In the genomic region with DNA sequence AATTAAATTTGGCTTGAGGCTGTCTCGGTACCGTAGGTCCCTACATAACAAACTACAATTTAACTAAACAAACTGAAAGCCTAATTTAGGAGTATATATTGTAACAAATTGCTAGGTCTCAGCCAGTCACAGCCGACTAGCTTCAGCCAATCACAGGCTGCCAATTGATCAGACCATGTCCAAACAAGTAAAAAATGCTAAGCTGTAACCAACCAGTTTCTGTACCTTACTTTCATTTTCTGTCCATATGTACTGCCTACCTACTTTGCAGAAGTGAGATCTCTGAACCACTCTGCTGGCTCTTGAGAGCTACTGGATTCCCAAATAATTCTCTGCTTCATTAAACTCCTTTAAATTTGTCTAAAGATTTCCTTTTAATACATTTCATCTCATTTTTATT, we compare ENCODE assay signal across 9 cellular contexts.
DNase-seq lines count a peak whose midpoint lies in the region; ATAC-seq, FAIRE-seq and TF ChIP-seq lines count a peak whose summit lies in the region.
"Had no signal": no experiment of that assay in that cellular context is flagged by ENCODE, and none has a peak within 500 bp of the region (broad histone marks: within the 10 kb centered on the region; RNA-seq: fewer than 3 reads in every experiment).

No MANE protein-coding gene starts in this region.

- H2BK15ac ChIP-seq in H1 (ENCODE audit: low read length) = no peak overlapping the region

- H4K5ac ChIP-seq in H1 (ENCODE audit: insufficient read length, low read depth, low read length) = no peak overlapping the region

- H3K9ac ChIP-seq in H1 (replicated peaks in 1 of 4; ENCODE audit: extremely low read depth in 1 of 4, low read depth in 3 of 4, low read length in 3 of 4) = no peak overlapping the region

- H3K18ac ChIP-seq in H1 (ENCODE audit: extremely low read depth, low read length) = no peak overlapping the region

- H2BK12ac ChIP-seq in H1 (ENCODE audit: low read depth, low read length) = no peak overlapping the region

- 93% methylated on average over 3 of the region's 3 CpGs; no CpG with 5 or more reads in 1 of the 2 experiments for WGBS in H1 (ENCODE audit: extremely low coverage in 1 of 2, insufficient coverage in 1 of 2, insufficient read length in 1 of 2, insufficient replicate concordance in 2 of 2, low coverage in 1 of 2, low lambda C conversion rate in 2 of 2, missing lambda C conversion rate in 1 of 2), 2 experiments
- 84 to 92% methylated on average over 3 of the region's 3 CpGs for WGBS in testis, 2 donors

- H3K27ac ChIP-seq in H1 (ENCODE audit: low read depth, low read length) (no peak overlapping the region), testis (no peak overlapping the region)
- H3K27ac ChIP-seq: pancreas had no signal

- no peak overlapping the region for H3K23ac ChIP-seq in H1 (ENCODE audit: insufficient read length)

- no peak overlapping the region for H2BK5ac ChIP-seq in H1 (ENCODE audit: low read depth, low read length)

- H2AK5ac ChIP-seq in H1 (ENCODE audit: low read depth, low read length) = no peak overlapping the region

- no peak overlapping the region for H2BK120ac ChIP-seq in H1 (replicated peaks; ENCODE audit: low read depth, low read length)

- H3K56ac ChIP-seq in H1 (replicated peaks; ENCODE audit: insufficient read length, low read depth, low read length) = no peak overlapping the region

- H3K36me3 ChIP-seq in H1 (ENCODE audit: control insufficient read depth in 2 of 4, insufficient read depth in 4 of 4, low read length in 3 of 4) (no peaks in the 10 kb centered on the region), testis (ENCODE audit: low read depth, missing control alignments) (no peaks in the 10 kb centered on the region)
- H3K36me3 ChIP-seq: pancreas had no signal

- intact Hi-C loops in testis (cut with DNase I; ENCODE audit: low total_unique reads) = no loop called here

- no peak for TF ChIP-seq CTCF in H1 (IDR thresholded peaks at IDR 0.05; ENCODE audit: control extremely low read depth in 1 of 3, insufficient read depth in 1 of 3, low read depth in 1 of 3, low read length in 3 of 3)
- no peak for TF ChIP-seq CTCF in testis (IDR thresholded peaks at IDR 0.05)

- CTCF ChIA-PET in H1 (lab: Charles Lee; ENCODE audit: partially characterized antibody) = interaction anchor here (0.7 kb wide), 1 partner anchor 11 kb away, joined by 3 read pairs; no protein-coding TSS in a partner anchor

- H4K91ac ChIP-seq in H1 (replicated peaks; ENCODE audit: insufficient read length, low read length) = no peak overlapping the region

- peak overlapping the region; percentile 64; the same call in 1 of the 2 replicates for H2BK20ac ChIP-seq in H1 (ENCODE audit: low read length)

- no peak for TF ChIP-seq POLR2A in H1 (IDR thresholded peaks at IDR 0.05; ENCODE audit: control extremely low read depth in 1 of 2, low read depth in 2 of 2, low read length in 2 of 2)
- no peak for TF ChIP-seq POLR2A in testis (IDR thresholded peaks at IDR 0.05)

- no peaks in the 10 kb centered on the region for H4K20me1 ChIP-seq in H1 (replicated peaks in 1 of 2; ENCODE audit: control insufficient read depth in 1 of 2, insufficient read depth in 2 of 2, low read length in 2 of 2)

- no peaks in the 10 kb centered on the region for H3K27me3 ChIP-seq in H1 (replicated peaks in 1 of 4; ENCODE audit: control insufficient read depth in 3 of 4, extremely low read depth in 1 of 4, insufficient read depth in 3 of 4, low read length in 3 of 4)
- H3K27me3 ChIP-seq in testis = no peaks in the 10 kb centered on the region
- H3K27me3 ChIP-seq: pancreas had no signal

- TF ChIP-seq EP300 in H1 (IDR thresholded peaks at IDR 0.05; ENCODE audit: borderline replicate concordance in 1 of 2, low read depth in 2 of 2, low read length in 2 of 2) = no peak

- no peak overlapping the region for H2AFZ ChIP-seq in H1 (ENCODE audit: low read length)

- peak; percentile 15 for DNase-seq in stimulated activated CD4-positive, alpha-beta T cell treated with anti-CD3 and anti-CD28 coated beads, Interleukin-4, amount 100 ng/mL, for 24 hours
- no peak for DNase-seq in stimulated activated CD4-positive, alpha-beta T cell treated with anti-CD3 and anti-CD28 coated beads, Interleukin-12 subunit alpha, Interleukin-12 subunit beta, amount 100 ng/mL, for 4 hours
- peak; percentile 44 for DNase-seq in NCI-H748 treated with DMSO at 0.1 percent for 48 hours (lab: John Stamatoyannopoulos, UW)
- no peak for DNase-seq in H1 (ENCODE audit: low read depth in 1 of 2, low spot score in 2 of 2)
- DNase-seq in testis = no peak
- no peak for DNase-seq in NCI-H69 (lab: John Stamatoyannopoulos, UW)
- no peak for DNase-seq in dermis blood vessel endothelial cell
- DNase-seq: pancreas had no signal

- H3K9me3 ChIP-seq in H1 (ENCODE audit: insufficient read depth in 2 of 2, low read depth in 1 of 2, low read length in 1 of 2) (no peaks in the 10 kb centered on the region), testis (no peaks in the 10 kb centered on the region)
- H3K9me3 ChIP-seq: pancreas had no signal

- H3K4me3 ChIP-seq in H1 (ENCODE audit: extremely low read depth in 1 of 4, insufficient read depth in 2 of 4, low read depth in 3 of 4, low read length in 4 of 4) (no peak overlapping the region), testis (no peak overlapping the region)
- H3K4me3 ChIP-seq: pancreas had no signal

- POLR2A ChIA-PET in H1 (lab: Charles Lee; ENCODE audit: partially characterized antibody) = no interaction called here

- H3K4me1 ChIP-seq in H1 (replicated peaks in 1 of 4; ENCODE audit: control insufficient read depth in 3 of 4, insufficient read depth in 4 of 4, low read length in 3 of 4) = no peaks in the 10 kb centered on the region
- H3K4me1 ChIP-seq in testis = no peaks in the 10 kb centered on the region
- H3K4me1 ChIP-seq: pancreas had no signal

- no peaks in the 10 kb centered on the region for H3K79me1 ChIP-seq in H1 (ENCODE audit: low read depth, low read length)

- H3K4me2 ChIP-seq in H1 (ENCODE audit: insufficient read depth in 1 of 2, low read depth in 2 of 2, low read length in 2 of 2) = no peak overlapping the region

- H4K8ac ChIP-seq in H1 (ENCODE audit: extremely low read depth, insufficient read depth, low read length) = no peak overlapping the region

- no peak overlapping the region for H3K14ac ChIP-seq in H1 (ENCODE audit: insufficient read length)

- ATAC-seq in HG02884 (IDR thresholded peaks at IDR 0.05; ENCODE audit: unreplicated experiment) = peak; percentile 76

- no peak for TF ChIP-seq RAD21 in H1 (IDR thresholded peaks at IDR 0.05 in 1 of 2, conservative IDR thresholded peaks at IDR 0.05 in 1 of 2; ENCODE audit: low read depth in 2 of 2, low read length in 2 of 2)

- no peaks in the 10 kb centered on the region for H3K79me2 ChIP-seq in H1 (ENCODE audit: control insufficient read depth in 1 of 2, insufficient read depth in 2 of 2, low read length in 2 of 2)

- H3K23me2 ChIP-seq in H1 (ENCODE audit: low read depth, low read length) = no peaks in the 10 kb centered on the region

- no peak for FAIRE-seq in H1 (lab: Jason Lieb, UNC)

- no peak overlapping the region for H3K4ac ChIP-seq in H1 (replicated peaks; ENCODE audit: insufficient read length, low read depth, low read length)

TF ChIP-seq in H1, 55 proteins besides CTCF, POLR2A, EP300 and RAD21 (continues in another document):
- TF ChIP-seq ASH2L (IDR thresholded peaks at IDR 0.05; ENCODE audit: low read length) = no peak
- TF ChIP-seq, protein P1, sequence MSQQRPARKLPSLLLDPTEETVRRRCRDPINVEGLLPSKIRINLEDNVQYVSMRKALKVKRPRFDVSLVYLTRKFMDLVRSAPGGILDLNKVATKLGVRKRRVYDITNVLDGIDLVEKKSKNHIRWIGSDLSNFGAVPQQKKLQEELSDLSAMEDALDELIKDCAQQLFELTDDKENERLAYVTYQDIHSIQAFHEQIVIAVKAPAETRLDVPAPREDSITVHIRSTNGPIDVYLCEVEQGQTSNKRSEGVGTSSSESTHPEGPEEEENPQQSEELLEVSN (IDR thresholded peaks at IDR 0.05) = no peak

Comparison
In these comparisons a context has a peak if more than half of its experiments do, and no peak if none do; other contexts are left out.
1. DNase-seq: peak in stimulated activated CD4-positive, alpha-beta T cell treated with anti-CD3 and anti-CD28 coated beads, Interleukin-4, amount 100 ng/mL, for 24 hours (single experiment) and NCI-H748 treated with DMSO at 0.1 percent for 48 hours (single experiment); none in stimulated activated CD4-positive, alpha-beta T cell treated with anti-CD3 and anti-CD28 coated beads, Interleukin-12 subunit alpha, Interleukin-12 subunit beta, amount 100 ng/mL, for 4 hours (single experiment), H1 (0 of 2), testis (single experiment), NCI-H69 (single experiment) and dermis blood vessel endothelial cell (single experiment).